ENCODE assay signal across 22 cellular contexts in genomic region chr21:29290245-29290644, GRCh38.
"Had no signal": no experiment of that assay in that cellular context is flagged by ENCODE, and none has a peak within 500 bp of the region (broad histone marks: within the 10 kb centered on the region; RNA-seq: fewer than 3 reads in every experiment).

No MANE protein-coding gene starts in this region.

- DNase-seq: activated CD4-positive, alpha-beta T cell treated with anti-CD3 and anti-CD28 coated beads for 4 hours; activated CD4-positive, alpha-beta T cell treated with anti-CD3 and anti-CD28 coated beads, Interleukin-2, amount 50 U/mL, for 48 hours; activated CD8-positive, alpha-beta memory T cell treated with anti-CD3 and anti-CD28 coated beads, Interleukin-2, amount 10 ng/mL, durations not matched to agents 7 days and 5 days; activated effector memory CD4-positive, alpha-beta T cell treated with Interleukin-2 at 50 U/mL for 16 hours; activated naive CD4-positive, alpha-beta T cell; activated T-cell treated with anti-CD3 and anti-CD28 coated beads, Interleukin-2, amount 50 U/mL, for 24 hours; aorta; central memory CD4-positive, alpha-beta T cell; NCI-H1105 treated with DMSO at 0.1 percent for 48 hours; NCI-H1436 treated with DMSO at 0.1 percent for 48 hours; NCI-H187 treated with DMSO at 0.1 percent for 48 hours; NCI-H2081 treated with DMSO at 0.1 percent for 48 hours; NCI-H2227 treated with DMSO at 0.1 percent for 48 hours; NCI-H446 treated with DMSO at 0.1 percent for 48 hours; NCI-H526 treated with DMSO at 0.1 percent for 48 hours; PC-9; SHP77 treated with DMSO at 0.1 percent for 48 hours had no signal

- H3K36me3 Mint-ChIP-seq: activated CD8-positive, alpha-beta memory T cell treated with anti-CD3 and anti-CD28 coated beads, Interleukin-2, amount 10 ng/mL, durations not matched to agents 7 days and 5 days; activated naive CD4-positive, alpha-beta T cell treated with anti-CD3 and anti-CD28 coated beads, Interleukin-2, amount 50 U/mL, for 24 hours had no signal

- H3K9me3 Mint-ChIP-seq: activated naive CD4-positive, alpha-beta T cell treated with anti-CD3 and anti-CD28 coated beads, Interleukin-2, amount 50 U/mL, for 24 hours; activated T-helper 1 cell treated with anti-CD3 and anti-CD28 coated beads, Interleukin-12 subunit alpha, Interleukin-12 subunit beta, Interleukin-2, Interleukin-4 antibody, amounts not matched to agents 30 ng/mL and 10 ng/mL and 1 ng/mL, durations not matched to agents 14 hours and 24 hours and 36 hours; T-helper 1 cell treated with Interleukin-12 subunit alpha and Interleukin-12 subunit beta and Interleukin-4 antibody, amounts not matched to agents 30 μg/mL and 1 μg/mL, for 36 hours had no signal

- H3K4me3 ChIP-seq: PC-9 had no signal

- H3K4me3 Mint-ChIP-seq: activated CD8-positive, alpha-beta memory T cell treated with anti-CD3 and anti-CD28 coated beads, Interleukin-2, amount 10 ng/mL, durations not matched to agents 7 days and 5 days; activated naive CD4-positive, alpha-beta T cell treated with anti-CD3 and anti-CD28 coated beads, Interleukin-2, amount 50 U/mL, for 24 hours; activated T-cell treated with anti-CD3 and anti-CD28 coated beads, Interleukin-2, amount 50 U/mL, for 24 hours; activated T-helper 1 cell treated with anti-CD3 and anti-CD28 coated beads, Interleukin-12 subunit alpha, Interleukin-12 subunit beta, Interleukin-2, Interleukin-4 antibody, amounts not matched to agents 30 ng/mL and 10 ng/mL and 1 ng/mL, durations not matched to agents 14 hours and 24 hours and 36 hours; T-helper 1 cell treated with Interleukin-12 subunit alpha and Interleukin-12 subunit beta and Interleukin-4 antibody, amounts not matched to agents 30 μg/mL and 1 μg/mL, for 36 hours had no signal

- FAIRE-seq: bronchial epithelial cell had no signal

- ATAC-seq: activated CD8-positive, alpha-beta memory T cell treated with anti-CD3 and anti-CD28 coated beads, Interleukin-2, amount 10 ng/mL, durations not matched to agents 7 days and 5 days had no signal

- H2AFZ ChIP-seq: PC-9 had no signal

- H3K4me2 ChIP-seq: PC-9 had no signal

- H3K27ac ChIP-seq: PC-9, VCaP had no signal

- H3K27me3 Mint-ChIP-seq: activated T-cell treated with anti-CD3 and anti-CD28 coated beads, Interleukin-2, amount 50 U/mL, for 24 hours had no signal

- H3K27ac Mint-ChIP-seq: activated CD8-positive, alpha-beta memory T cell treated with anti-CD3 and anti-CD28 coated beads, Interleukin-2, amount 10 ng/mL, durations not matched to agents 7 days and 5 days; activated naive CD4-positive, alpha-beta T cell treated with anti-CD3 and anti-CD28 coated beads, Interleukin-2, amount 50 U/mL, for 24 hours; activated T-cell treated with anti-CD3 and anti-CD28 coated beads, Interleukin-2, amount 50 U/mL, for 24 hours; activated T-helper 1 cell treated with anti-CD3 and anti-CD28 coated beads, Interleukin-12 subunit alpha, Interleukin-12 subunit beta, Interleukin-2, Interleukin-4 antibody, amounts not matched to agents 30 ng/mL and 10 ng/mL and 1 ng/mL, durations not matched to agents 14 hours and 24 hours and 36 hours; T-helper 1 cell treated with Interleukin-12 subunit alpha and Interleukin-12 subunit beta and Interleukin-4 antibody, amounts not matched to agents 30 μg/mL and 1 μg/mL, for 36 hours had no signal
